In genomic region chr7:134778941-134779740, GRCh38 we compare ENCODE assay signal across 1 cellular context.
TF ChIP-seq lines count a peak whose summit lies in the region.

A gene with protein sequence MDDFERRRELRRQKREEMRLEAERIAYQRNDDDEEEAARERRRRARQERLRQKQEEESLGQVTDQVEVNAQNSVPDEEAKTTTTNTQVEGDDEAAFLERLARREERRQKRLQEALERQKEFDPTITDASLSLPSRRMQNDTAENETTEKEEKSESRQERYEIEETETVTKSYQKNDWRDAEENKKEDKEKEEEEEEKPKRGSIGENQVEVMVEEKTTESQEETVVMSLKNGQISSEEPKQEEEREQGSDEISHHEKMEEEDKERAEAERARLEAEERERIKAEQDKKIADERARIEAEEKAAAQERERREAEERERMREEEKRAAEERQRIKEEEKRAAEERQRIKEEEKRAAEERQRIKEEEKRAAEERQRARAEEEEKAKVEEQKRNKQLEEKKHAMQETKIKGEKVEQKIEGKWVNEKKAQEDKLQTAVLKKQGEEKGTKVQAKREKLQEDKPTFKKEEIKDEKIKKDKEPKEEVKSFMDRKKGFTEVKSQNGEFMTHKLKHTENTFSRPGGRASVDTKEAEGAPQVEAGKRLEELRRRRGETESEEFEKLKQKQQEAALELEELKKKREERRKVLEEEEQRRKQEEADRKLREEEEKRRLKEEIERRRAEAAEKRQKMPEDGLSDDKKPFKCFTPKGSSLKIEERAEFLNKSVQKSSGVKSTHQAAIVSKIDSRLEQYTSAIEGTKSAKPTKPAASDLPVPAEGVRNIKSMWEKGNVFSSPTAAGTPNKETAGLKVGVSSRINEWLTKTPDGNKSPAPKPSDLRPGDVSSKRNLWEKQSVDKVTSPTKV (plus strand): TSS chr7:134779634. CDS start chr7:134867734, 88,100 bp downstream.

TF ChIP-seq in HEK293, 187 proteins besides CTCF, POLR2A, EP300 and RAD21 (continued from another document and continues in another):
- TF ChIP-seq, protein P1, sequence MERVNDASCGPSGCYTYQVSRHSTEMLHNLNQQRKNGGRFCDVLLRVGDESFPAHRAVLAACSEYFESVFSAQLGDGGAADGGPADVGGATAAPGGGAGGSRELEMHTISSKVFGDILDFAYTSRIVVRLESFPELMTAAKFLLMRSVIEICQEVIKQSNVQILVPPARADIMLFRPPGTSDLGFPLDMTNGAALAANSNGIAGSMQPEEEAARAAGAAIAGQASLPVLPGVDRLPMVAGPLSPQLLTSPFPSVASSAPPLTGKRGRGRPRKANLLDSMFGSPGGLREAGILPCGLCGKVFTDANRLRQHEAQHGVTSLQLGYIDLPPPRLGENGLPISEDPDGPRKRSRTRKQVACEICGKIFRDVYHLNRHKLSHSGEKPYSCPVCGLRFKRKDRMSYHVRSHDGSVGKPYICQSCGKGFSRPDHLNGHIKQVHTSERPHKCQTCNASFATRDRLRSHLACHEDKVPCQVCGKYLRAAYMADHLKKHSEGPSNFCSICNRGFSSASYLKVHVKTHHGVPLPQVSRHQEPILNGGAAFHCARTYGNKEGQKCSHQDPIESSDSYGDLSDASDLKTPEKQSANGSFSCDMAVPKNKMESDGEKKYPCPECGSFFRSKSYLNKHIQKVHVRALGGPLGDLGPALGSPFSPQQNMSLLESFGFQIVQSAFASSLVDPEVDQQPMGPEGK (tag by site-specific recombination; IDR thresholded peaks at IDR 0.05), result peak; percentile 74
- TF ChIP-seq SP7 (tag by site-specific recombination; IDR thresholded peaks at IDR 0.05) (peak; percentile 78), ZNF292 (tag by site-specific recombination; IDR thresholded peaks at IDR 0.05; ENCODE audit: borderline replicate concordance, low read depth) (no peak), ZNF302 (tag by site-specific recombination; IDR thresholded peaks at IDR 0.05; ENCODE audit: low read depth) (no peak), ZNF792 (tag by site-specific recombination; IDR thresholded peaks at IDR 0.05) (no peak), ZNF112 (tag by site-specific recombination; IDR thresholded peaks at IDR 0.05) (no peak), ZNF629 (tag by site-specific recombination; IDR thresholded peaks at IDR 0.05) (peak; percentile 88), KLF9 (tag by site-specific recombination; IDR thresholded peaks at IDR 0.05; ENCODE audit: low read depth) (no peak), ZNF19 (tag by site-specific recombination; IDR thresholded peaks at IDR 0.05; ENCODE audit: low read depth) (no peak), ZNF311 (tag by site-specific recombination; IDR thresholded peaks at IDR 0.05; ENCODE audit: borderline replicate concordance) (no peak), EGR2 (tag by site-specific recombination; IDR thresholded peaks at IDR 0.05; ENCODE audit: low read depth) (no peak), ZNF561 (tag by site-specific recombination; IDR thresholded peaks at IDR 0.05; ENCODE audit: borderline replicate concordance) (peak; percentile 51), GLI4 (tag by site-specific recombination; IDR thresholded peaks at IDR 0.05) (no peak), PRDM6 (tag by site-specific recombination; IDR thresholded peaks at IDR 0.05) (peak; percentile 68), ZBTB8A (tag by site-specific recombination; IDR thresholded peaks at IDR 0.05) (no peak), ZNF670 (tag by site-specific recombination; IDR thresholded peaks at IDR 0.05; ENCODE audit: low read depth) (no peak), ZNF350 (tag by site-specific recombination; IDR thresholded peaks at IDR 0.05) (no peak), ZNF777 (tag by site-specific recombination; IDR thresholded peaks at IDR 0.05; ENCODE audit: borderline replicate concordance) (no peak), KLF8 (tag by site-specific recombination; IDR thresholded peaks at IDR 0.05) (0 out of 2 replicates have a peak, but pooled peaks have one; percentile 37), ZXDB (tag by site-specific recombination; IDR thresholded peaks at IDR 0.05) (peak; percentile 44; the same call in 1 of the 2 replicates), INSM2 (tag by site-specific recombination; IDR thresholded peaks at IDR 0.05) (peak; percentile 30; the same call in 1 of the 2 replicates), MYNN (tag by site-specific recombination; IDR thresholded peaks at IDR 0.05; ENCODE audit: borderline replicate concordance) (no peak), ZNF423 (tag by site-specific recombination; IDR thresholded peaks at IDR 0.05) (no peak), AEBP2 (tag by site-specific recombination; IDR thresholded peaks at IDR 0.05; ENCODE audit: borderline replicate concordance) (no peak), ZNF133 (tag by site-specific recombination; IDR thresholded peaks at IDR 0.05) (no peak), ZNF585B (tag by site-specific recombination; IDR thresholded peaks at IDR 0.05) (no peak), ZNF121 (tag by site-specific recombination; IDR thresholded peaks at IDR 0.05) (no peak), ZNF785 (tag by site-specific recombination; IDR thresholded peaks at IDR 0.05) (no peak), ZNF747 (tag by site-specific recombination; IDR thresholded peaks at IDR 0.05) (no peak), ZNF221 (tag by site-specific recombination; IDR thresholded peaks at IDR 0.05; ENCODE audit: borderline replicate concordance) (no peak), ZNF621 (tag by site-specific recombination; IDR thresholded peaks at IDR 0.05) (no peak), HOXD13 (CRISPR knock-in tag; IDR thresholded peaks at IDR 0.05; ENCODE audit: borderline replicate concordance) (no peak), MZF1 (tag by site-specific recombination; IDR thresholded peaks at IDR 0.05; ENCODE audit: borderline replicate concordance) (peak; percentile 51; the same call in 1 of the 2 replicates), ZNF560 (tag by site-specific recombination; IDR thresholded peaks at IDR 0.05; ENCODE audit: borderline replicate concordance) (no peak), ZFP3 (tag by site-specific recombination; IDR thresholded peaks at IDR 0.05; ENCODE audit: low read depth) (no peak), TRIM28 (IDR thresholded peaks at IDR 0.05; ENCODE audit: borderline replicate concordance, low read length) (peak; percentile 87; the same call in 1 of the 2 replicates), BCL11A (tag by site-specific recombination; IDR thresholded peaks at IDR 0.05; ENCODE audit: low read depth) (no peak), ZNF391 (tag by site-specific recombination; IDR thresholded peaks at IDR 0.05; ENCODE audit: borderline replicate concordance, low read depth) (no peak), PRDM1 (tag by site-specific recombination; IDR thresholded peaks at IDR 0.05) (no peak), OVOL3 (tag by site-specific recombination; IDR thresholded peaks at IDR 0.05) (no peak), KLF16 (tag by site-specific recombination; IDR thresholded peaks at IDR 0.05) (no peak), ZNF624 (tag by site-specific recombination; IDR thresholded peaks at IDR 0.05) (no peak), ZEB2 (tag by site-specific recombination; IDR thresholded peaks at IDR 0.05) (0 out of 2 replicates have a peak, but pooled peaks have one; percentile 37)
- TF ChIP-seq, protein P2, sequence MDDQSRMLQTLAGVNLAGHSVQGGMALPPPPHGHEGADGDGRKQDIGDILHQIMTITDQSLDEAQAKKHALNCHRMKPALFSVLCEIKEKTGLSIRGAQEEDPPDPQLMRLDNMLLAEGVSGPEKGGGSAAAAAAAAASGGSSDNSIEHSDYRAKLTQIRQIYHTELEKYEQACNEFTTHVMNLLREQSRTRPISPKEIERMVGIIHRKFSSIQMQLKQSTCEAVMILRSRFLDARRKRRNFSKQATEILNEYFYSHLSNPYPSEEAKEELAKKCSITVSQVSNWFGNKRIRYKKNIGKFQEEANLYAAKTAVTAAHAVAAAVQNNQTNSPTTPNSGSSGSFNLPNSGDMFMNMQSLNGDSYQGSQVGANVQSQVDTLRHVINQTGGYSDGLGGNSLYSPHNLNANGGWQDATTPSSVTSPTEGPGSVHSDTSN (CRISPR knock-in tag; IDR thresholded peaks at IDR 0.05), result no peak
- TF ChIP-seq, protein P3, sequence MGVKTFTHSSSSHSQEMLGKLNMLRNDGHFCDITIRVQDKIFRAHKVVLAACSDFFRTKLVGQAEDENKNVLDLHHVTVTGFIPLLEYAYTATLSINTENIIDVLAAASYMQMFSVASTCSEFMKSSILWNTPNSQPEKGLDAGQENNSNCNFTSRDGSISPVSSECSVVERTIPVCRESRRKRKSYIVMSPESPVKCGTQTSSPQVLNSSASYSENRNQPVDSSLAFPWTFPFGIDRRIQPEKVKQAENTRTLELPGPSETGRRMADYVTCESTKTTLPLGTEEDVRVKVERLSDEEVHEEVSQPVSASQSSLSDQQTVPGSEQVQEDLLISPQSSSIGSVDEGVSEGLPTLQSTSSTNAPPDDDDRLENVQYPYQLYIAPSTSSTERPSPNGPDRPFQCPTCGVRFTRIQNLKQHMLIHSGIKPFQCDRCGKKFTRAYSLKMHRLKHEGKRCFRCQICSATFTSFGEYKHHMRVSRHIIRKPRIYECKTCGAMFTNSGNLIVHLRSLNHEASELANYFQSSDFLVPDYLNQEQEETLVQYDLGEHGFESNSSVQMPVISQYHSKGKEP (tag by site-specific recombination; IDR thresholded peaks at IDR 0.05), result peak; percentile 81
- TF ChIP-seq, protein P4, sequence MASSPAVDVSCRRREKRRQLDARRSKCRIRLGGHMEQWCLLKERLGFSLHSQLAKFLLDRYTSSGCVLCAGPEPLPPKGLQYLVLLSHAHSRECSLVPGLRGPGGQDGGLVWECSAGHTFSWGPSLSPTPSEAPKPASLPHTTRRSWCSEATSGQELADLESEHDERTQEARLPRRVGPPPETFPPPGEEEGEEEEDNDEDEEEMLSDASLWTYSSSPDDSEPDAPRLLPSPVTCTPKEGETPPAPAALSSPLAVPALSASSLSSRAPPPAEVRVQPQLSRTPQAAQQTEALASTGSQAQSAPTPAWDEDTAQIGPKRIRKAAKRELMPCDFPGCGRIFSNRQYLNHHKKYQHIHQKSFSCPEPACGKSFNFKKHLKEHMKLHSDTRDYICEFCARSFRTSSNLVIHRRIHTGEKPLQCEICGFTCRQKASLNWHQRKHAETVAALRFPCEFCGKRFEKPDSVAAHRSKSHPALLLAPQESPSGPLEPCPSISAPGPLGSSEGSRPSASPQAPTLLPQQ (tag by site-specific recombination; IDR thresholded peaks at IDR 0.05), result 0 out of 2 replicates have a peak, but pooled peaks have one; percentile 29
- TF ChIP-seq, protein P5, sequence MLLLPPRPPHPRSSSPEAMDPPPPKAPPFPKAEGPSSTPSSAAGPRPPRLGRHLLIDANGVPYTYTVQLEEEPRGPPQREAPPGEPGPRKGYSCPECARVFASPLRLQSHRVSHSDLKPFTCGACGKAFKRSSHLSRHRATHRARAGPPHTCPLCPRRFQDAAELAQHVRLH (tag by site-specific recombination; IDR thresholded peaks at IDR 0.05), result no peak
- TF ChIP-seq, protein P6, sequence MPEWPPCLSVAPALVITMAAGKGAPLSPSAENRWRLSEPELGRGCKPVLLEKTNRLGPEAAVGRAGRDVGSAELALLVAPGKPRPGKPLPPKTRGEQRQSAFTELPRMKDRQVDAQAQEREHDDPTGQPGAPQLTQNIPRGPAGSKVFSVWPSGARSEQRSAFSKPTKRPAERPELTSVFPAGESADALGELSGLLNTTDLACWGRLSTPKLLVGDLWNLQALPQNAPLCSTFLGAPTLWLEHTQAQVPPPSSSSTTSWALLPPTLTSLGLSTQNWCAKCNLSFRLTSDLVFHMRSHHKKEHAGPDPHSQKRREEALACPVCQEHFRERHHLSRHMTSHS (tag by site-specific recombination; IDR thresholded peaks at IDR 0.05), result no peak
- TF ChIP-seq, protein P7, sequence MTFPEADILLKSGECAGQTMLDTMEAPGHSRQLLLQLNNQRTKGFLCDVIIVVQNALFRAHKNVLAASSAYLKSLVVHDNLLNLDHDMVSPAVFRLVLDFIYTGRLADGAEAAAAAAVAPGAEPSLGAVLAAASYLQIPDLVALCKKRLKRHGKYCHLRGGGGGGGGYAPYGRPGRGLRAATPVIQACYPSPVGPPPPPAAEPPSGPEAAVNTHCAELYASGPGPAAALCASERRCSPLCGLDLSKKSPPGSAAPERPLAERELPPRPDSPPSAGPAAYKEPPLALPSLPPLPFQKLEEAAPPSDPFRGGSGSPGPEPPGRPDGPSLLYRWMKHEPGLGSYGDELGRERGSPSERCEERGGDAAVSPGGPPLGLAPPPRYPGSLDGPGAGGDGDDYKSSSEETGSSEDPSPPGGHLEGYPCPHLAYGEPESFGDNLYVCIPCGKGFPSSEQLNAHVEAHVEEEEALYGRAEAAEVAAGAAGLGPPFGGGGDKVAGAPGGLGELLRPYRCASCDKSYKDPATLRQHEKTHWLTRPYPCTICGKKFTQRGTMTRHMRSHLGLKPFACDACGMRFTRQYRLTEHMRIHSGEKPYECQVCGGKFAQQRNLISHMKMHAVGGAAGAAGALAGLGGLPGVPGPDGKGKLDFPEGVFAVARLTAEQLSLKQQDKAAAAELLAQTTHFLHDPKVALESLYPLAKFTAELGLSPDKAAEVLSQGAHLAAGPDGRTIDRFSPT (tag by site-specific recombination; IDR thresholded peaks at IDR 0.05), result no peak
